In the genomic region with DNA sequence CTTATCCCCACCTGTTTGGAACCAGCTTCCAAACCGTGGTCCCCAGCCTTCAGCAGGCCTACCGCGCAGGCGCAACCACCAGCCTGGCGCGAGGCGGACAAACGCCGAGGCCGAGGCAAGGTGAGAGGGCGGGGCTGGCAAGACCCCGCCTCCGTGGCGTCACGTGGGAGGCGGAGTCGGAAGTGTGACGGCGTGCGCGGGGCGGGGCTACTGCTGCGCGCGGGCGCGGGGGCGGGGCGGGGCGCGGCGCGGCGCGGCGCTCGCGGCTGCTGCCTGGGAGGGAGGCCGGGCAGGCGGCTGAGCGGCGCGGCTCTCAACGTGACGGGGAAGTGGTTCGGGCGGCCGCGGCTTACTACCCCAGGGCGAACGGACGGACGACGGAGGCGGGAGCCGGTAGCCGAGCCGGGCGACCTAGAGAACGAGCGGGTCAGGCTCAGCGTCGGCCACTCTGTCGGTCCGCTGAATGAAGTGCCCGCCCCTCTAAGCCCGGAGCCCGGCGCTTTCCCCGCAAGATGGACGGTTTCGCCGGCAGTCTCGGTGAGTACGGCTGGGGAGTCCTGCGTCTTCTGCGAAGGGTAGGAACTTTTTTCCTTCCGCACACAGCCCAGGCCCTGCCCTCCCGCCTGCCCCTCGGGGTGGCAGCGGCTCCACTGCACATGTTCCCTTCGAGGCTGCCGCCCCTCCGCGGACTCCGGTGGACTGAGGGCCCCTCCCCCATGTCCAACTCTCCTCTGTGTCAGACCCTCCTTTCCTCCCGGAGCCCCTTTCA, we compare ENCODE assay signal across 1 cellular context.
TF ChIP-seq lines count a peak whose summit lies in the region.

TSS of gene EML4 (plus strand) at position 254 of the 769 bp plus-strand sequence. CDS start at position 513, 259 bp downstream.

TF ChIP-seq in WTC11, 78 proteins besides CTCF, POLR2A, EP300 and RAD21 (continued from another document):
- peak; percentile 74; the same call in 1 of the 2 replicates for TF ChIP-seq PREB (CRISPR knock-in tag; IDR thresholded peaks at IDR 0.05; ENCODE audit: borderline replicate concordance)
- TF ChIP-seq RELA (CRISPR knock-in tag; IDR thresholded peaks at IDR 0.05; ENCODE audit: borderline replicate concordance): no peak
- TF ChIP-seq, protein P1, sequence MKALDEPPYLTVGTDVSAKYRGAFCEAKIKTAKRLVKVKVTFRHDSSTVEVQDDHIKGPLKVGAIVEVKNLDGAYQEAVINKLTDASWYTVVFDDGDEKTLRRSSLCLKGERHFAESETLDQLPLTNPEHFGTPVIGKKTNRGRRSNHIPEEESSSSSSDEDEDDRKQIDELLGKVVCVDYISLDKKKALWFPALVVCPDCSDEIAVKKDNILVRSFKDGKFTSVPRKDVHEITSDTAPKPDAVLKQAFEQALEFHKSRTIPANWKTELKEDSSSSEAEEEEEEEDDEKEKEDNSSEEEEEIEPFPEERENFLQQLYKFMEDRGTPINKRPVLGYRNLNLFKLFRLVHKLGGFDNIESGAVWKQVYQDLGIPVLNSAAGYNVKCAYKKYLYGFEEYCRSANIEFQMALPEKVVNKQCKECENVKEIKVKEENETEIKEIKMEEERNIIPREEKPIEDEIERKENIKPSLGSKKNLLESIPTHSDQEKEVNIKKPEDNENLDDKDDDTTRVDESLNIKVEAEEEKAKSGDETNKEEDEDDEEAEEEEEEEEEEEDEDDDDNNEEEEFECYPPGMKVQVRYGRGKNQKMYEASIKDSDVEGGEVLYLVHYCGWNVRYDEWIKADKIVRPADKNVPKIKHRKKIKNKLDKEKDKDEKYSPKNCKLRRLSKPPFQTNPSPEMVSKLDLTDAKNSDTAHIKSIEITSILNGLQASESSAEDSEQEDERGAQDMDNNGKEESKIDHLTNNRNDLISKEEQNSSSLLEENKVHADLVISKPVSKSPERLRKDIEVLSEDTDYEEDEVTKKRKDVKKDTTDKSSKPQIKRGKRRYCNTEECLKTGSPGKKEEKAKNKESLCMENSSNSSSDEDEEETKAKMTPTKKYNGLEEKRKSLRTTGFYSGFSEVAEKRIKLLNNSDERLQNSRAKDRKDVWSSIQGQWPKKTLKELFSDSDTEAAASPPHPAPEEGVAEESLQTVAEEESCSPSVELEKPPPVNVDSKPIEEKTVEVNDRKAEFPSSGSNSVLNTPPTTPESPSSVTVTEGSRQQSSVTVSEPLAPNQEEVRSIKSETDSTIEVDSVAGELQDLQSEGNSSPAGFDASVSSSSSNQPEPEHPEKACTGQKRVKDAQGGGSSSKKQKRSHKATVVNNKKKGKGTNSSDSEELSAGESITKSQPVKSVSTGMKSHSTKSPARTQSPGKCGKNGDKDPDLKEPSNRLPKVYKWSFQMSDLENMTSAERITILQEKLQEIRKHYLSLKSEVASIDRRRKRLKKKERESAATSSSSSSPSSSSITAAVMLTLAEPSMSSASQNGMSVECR (CRISPR knock-in tag; IDR thresholded peaks at IDR 0.05; ENCODE audit: borderline replicate concordance): 0 out of 2 replicates have a peak, but pooled peaks have one; percentile 32
- TF ChIP-seq FOXP1 (CRISPR knock-in tag; IDR thresholded peaks at IDR 0.05; ENCODE audit: borderline replicate concordance): peak; percentile 57; the same call in 1 of the 2 replicates
- TF ChIP-seq, protein P2, sequence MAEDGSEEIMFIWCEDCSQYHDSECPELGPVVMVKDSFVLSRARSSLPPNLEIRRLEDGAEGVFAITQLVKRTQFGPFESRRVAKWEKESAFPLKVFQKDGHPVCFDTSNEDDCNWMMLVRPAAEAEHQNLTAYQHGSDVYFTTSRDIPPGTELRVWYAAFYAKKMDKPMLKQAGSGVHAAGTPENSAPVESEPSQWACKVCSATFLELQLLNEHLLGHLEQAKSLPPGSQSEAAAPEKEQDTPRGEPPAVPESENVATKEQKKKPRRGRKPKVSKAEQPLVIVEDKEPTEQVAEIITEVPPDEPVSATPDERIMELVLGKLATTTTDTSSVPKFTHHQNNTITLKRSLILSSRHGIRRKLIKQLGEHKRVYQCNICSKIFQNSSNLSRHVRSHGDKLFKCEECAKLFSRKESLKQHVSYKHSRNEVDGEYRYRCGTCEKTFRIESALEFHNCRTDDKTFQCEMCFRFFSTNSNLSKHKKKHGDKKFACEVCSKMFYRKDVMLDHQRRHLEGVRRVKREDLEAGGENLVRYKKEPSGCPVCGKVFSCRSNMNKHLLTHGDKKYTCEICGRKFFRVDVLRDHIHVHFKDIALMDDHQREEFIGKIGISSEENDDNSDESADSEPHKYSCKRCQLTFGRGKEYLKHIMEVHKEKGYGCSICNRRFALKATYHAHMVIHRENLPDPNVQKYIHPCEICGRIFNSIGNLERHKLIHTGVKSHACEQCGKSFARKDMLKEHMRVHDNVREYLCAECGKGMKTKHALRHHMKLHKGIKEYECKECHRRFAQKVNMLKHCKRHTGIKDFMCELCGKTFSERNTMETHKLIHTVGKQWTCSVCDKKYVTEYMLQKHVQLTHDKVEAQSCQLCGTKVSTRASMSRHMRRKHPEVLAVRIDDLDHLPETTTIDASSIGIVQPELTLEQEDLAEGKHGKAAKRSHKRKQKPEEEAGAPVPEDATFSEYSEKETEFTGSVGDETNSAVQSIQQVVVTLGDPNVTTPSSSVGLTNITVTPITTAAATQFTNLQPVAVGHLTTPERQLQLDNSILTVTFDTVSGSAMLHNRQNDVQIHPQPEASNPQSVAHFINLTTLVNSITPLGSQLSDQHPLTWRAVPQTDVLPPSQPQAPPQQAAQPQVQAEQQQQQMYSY (CRISPR knock-in tag; IDR thresholded peaks at IDR 0.05): no peak
- TF ChIP-seq, protein P3, sequence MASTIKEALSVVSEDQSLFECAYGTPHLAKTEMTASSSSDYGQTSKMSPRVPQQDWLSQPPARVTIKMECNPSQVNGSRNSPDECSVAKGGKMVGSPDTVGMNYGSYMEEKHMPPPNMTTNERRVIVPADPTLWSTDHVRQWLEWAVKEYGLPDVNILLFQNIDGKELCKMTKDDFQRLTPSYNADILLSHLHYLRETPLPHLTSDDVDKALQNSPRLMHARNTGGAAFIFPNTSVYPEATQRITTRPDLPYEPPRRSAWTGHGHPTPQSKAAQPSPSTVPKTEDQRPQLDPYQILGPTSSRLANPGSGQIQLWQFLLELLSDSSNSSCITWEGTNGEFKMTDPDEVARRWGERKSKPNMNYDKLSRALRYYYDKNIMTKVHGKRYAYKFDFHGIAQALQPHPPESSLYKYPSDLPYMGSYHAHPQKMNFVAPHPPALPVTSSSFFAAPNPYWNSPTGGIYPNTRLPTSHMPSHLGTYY (CRISPR knock-in tag; IDR thresholded peaks at IDR 0.05): no peak
- TF ChIP-seq SMAD3 (CRISPR knock-in tag; IDR thresholded peaks at IDR 0.05; ENCODE audit: borderline replicate concordance): no peak
